ENCODE assay signal across 13 cellular contexts in the genomic region with DNA sequence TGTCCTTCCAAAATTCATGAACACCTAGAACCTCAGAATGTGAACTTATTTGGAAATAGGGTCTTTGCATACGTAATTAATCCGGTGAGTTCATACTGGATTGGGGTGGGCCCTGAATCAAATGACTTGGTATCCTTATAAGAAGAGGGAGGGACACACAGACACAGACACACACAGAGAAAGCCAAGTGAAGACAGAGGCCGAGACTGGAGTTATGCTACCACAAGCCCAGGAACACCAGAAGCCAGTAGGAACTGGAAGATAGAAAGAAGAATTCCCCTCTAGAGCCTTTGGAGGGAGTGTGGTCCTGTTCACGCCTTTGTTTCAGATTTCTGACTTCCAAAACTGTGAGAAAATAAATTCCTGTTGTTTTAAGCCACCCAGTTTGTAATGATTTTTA. TPM values are rescaled to one million over a fixed set of nuclear protein-coding genes. Genes with fewer than 3 reads are reported as not detected.
DNase-seq lines count a peak whose midpoint lies in the region; ATAC-seq and TF ChIP-seq lines count a peak whose summit lies in the region.
"Had no signal": no experiment of that assay in that cellular context is flagged by ENCODE, and none has a peak within 500 bp of the region (broad histone marks: within the 10 kb centered on the region; RNA-seq: fewer than 3 reads in every experiment).

No MANE protein-coding gene starts in this region.

- no peak for TF ChIP-seq CTCF in WI38 (IDR thresholded peaks at IDR 0.05; ENCODE audit: low read depth, low read length)
- no peak for TF ChIP-seq CTCF in osteoblast (IDR thresholded peaks at IDR 0.05; ENCODE audit: extremely low read depth, low read depth, low read length)

- no peaks in the 10 kb centered on the region for H3F3A ChIP-seq in GM23248 (ENCODE audit: insufficient read depth)

- H3K4me1 ChIP-seq in GM23248 (ENCODE audit: insufficient read depth): no peaks in the 10 kb centered on the region
- no peaks in the 10 kb centered on the region for H3K4me1 ChIP-seq in osteoblast (ENCODE audit: insufficient read depth, low read length)
- H3K4me1 ChIP-seq: A549 had no signal

- DNase-seq in GM23248: no peak
- peak; percentile 6 for DNase-seq in M059J (ENCODE audit: low read depth)
- no peak for DNase-seq in osteoblast (ENCODE audit: insufficient read length, low spot score, missing footprints)
- DNase-seq: CD8-positive, alpha-beta T cell; COR-L47; DND-41; GF-D8 had no signal

- H3K27me3 ChIP-seq in GM23248 (replicated peaks; ENCODE audit: insufficient read depth): no peaks in the 10 kb centered on the region
- H3K27me3 ChIP-seq in osteoblast (ENCODE audit: insufficient read depth, low read length): no peaks in the 10 kb centered on the region

- no peaks in the 10 kb centered on the region for H3K36me3 ChIP-seq in GM23248 (ENCODE audit: low read depth)
- H3K36me3 ChIP-seq in osteoblast (ENCODE audit: insufficient read depth, low read length): no peaks in the 10 kb centered on the region
- H3K36me3 ChIP-seq: HAP-1 had no signal

- no peaks in the 10 kb centered on the region for H3K9me3 ChIP-seq in GM23248 (ENCODE audit: low read depth)
- no peaks in the 10 kb centered on the region for H3K9me3 ChIP-seq in osteoblast (ENCODE audit: low read depth, low read length)
- H3K9me3 ChIP-seq: A549 had no signal

- no peak overlapping the region for H3K9ac ChIP-seq in GM23248

- in situ Hi-C loops in GM23248 (cut with MboI): no loop called here

- no peaks in the 10 kb centered on the region for H4K20me1 ChIP-seq in GM23248 (ENCODE audit: insufficient read depth)
- H4K20me1 ChIP-seq in osteoblast (ENCODE audit: insufficient read depth, low read length): no peaks in the 10 kb centered on the region

- 64 to 68% methylated on average over 4 of the region's 4 CpGs for whole genome bisulfite sequencing in GM23248 (ENCODE audit: low coverage in 1 of 2, low lambda C conversion rate in 2 of 2, missing lambda C conversion rate in 2 of 2), 2 experiments

- H3K4me2 ChIP-seq in GM23248 (ENCODE audit: unreplicated experiment) (no peak overlapping the region), osteoblast (ENCODE audit: insufficient read depth, low read length) (peak overlapping the region; percentile 55)
- H3K4me2 ChIP-seq: A549 had no signal

- H3K79me2 ChIP-seq in GM23248 (ENCODE audit: insufficient read depth) (no peaks in the 10 kb centered on the region), osteoblast (ENCODE audit: insufficient read depth, low read length) (no peaks in the 10 kb centered on the region)

- 0 out of 2 replicates have a peak overlapping the region, but pooled peaks have one; percentile 22 for H3K4me3 ChIP-seq in GM23248
- H3K4me3 ChIP-seq in WI38 (ENCODE audit: low read depth, low read length): peak overlapping the region; percentile 43
- H3K4me3 ChIP-seq in osteoblast (ENCODE audit: insufficient read depth, low read length): no peak overlapping the region
- H3K4me3 ChIP-seq: A549, HAP-1 had no signal

- H2AFZ ChIP-seq in GM23248: peak overlapping the region; percentile 55
- H2AFZ ChIP-seq in osteoblast (ENCODE audit: low read length): peak overlapping the region; percentile 70

- no peaks in the 10 kb centered on the region for H3K9me2 ChIP-seq in GM23248 (ENCODE audit: insufficient read depth)

- no peak for ATAC-seq in HG02852 (IDR thresholded peaks at IDR 0.05; ENCODE audit: unreplicated experiment)
- ATAC-seq in HG02885 (IDR thresholded peaks at IDR 0.05; ENCODE audit: poor library complexity, unreplicated experiment): no peak
- ATAC-seq in HG03378 (IDR thresholded peaks at IDR 0.05; ENCODE audit: unreplicated experiment): no peak
- ATAC-seq: A549; CD8-positive, alpha-beta T cell had no signal

- H3K27ac ChIP-seq in GM23248: no peak overlapping the region
- no peak overlapping the region for H3K27ac ChIP-seq in osteoblast (ENCODE audit: low read depth, low read length)
- H3K27ac ChIP-seq: A549 had no signal

RNA-seq across cellular contexts. Expression of gene PHF14, which starts 17.1 kb away (rescaled TPM):
- total RNA-seq in GM23248 (2014; rRNA removed; shearing (Covaris generic)): 9.6 and 17.0 TPM in 2 replicates
- 10.0 and 10.1 TPM in 2 replicates for polyA plus RNA-seq in GM23248 (2016; fragmentation: Nextera tagmentation; extraction: Ambion mirVana)
- total RNA-seq in M059J (2014; rRNA removed; shearing (Covaris generic)): 16.3 and 23.7 TPM in 2 replicates
- total RNA-seq in osteoblast: 36.9 and 38.0 TPM in 2 replicates
